In genomic region chr14:89303452-89304435, GRCh38 we compare ENCODE assay signal across 9 cellular contexts.
A peak's percentile ranks its signal among the peaks of the same experiment; 100 is the strongest.
DNase-seq lines count a peak whose midpoint lies in the region; FAIRE-seq and TF ChIP-seq lines count a peak whose summit lies in the region.
"Had no signal": no experiment of that assay in that cellular context is flagged by ENCODE, and none has a peak within 500 bp of the region (broad histone marks: within the 10 kb centered on the region; RNA-seq: fewer than 3 reads in every experiment).

No MANE protein-coding gene starts in this region.

- peak overlapping the region; percentile 11 for H2BK120ac ChIP-seq in H1 (replicated peaks; ENCODE audit: low read depth, low read length)

- H2BK15ac ChIP-seq in H1 (ENCODE audit: low read length): no peak overlapping the region

- WGBS in H1 (ENCODE audit: extremely low coverage in 1 of 2, insufficient coverage in 1 of 2, insufficient read length in 1 of 2, insufficient replicate concordance in 2 of 2, low coverage in 1 of 2, low lambda C conversion rate in 2 of 2, missing lambda C conversion rate in 1 of 2), 2 experiments: 71% methylated on average over 14 of the region's 14 CpGs; no CpG with 5 or more reads in 1 of the 2 experiments

- no peak for FAIRE-seq in H1 (lab: Jason Lieb, UNC)
- FAIRE-seq: A204.1 had no signal

- H3K9ac ChIP-seq in Karpas-422 (ENCODE audit: low read length): peak overlapping the region; percentile 38
- H3K9ac ChIP-seq in H1 (replicated peaks in 1 of 4; ENCODE audit: extremely low read depth in 1 of 4, low read depth in 3 of 4, low read length in 3 of 4): no peak overlapping the region

- H4K8ac ChIP-seq in H1 (ENCODE audit: extremely low read depth, insufficient read depth, low read length): no peak overlapping the region

- H3K36me3 ChIP-seq in Karpas-422 (ENCODE audit: insufficient read depth, low read length) (no peaks in the 10 kb centered on the region), H1 (ENCODE audit: control insufficient read depth in 2 of 4, insufficient read depth in 4 of 4, low read length in 3 of 4) (peaks cover 0 to 8% (median 4%) of the 10 kb centered on the region in 4 experiments; a peak in 3 of 8 replicates), tibial artery (no peaks in the 10 kb centered on the region)

- H3K4me3 ChIP-seq in Karpas-422 (ENCODE audit: low read length): peak overlapping the region; percentile 55
- no peak overlapping the region for H3K4me3 ChIP-seq in H1 (ENCODE audit: extremely low read depth in 1 of 4, insufficient read depth in 2 of 4, low read depth in 3 of 4, low read length in 4 of 4)
- H3K4me3 ChIP-seq in tibial artery: peak overlapping the region; percentile 18 to 21

- no peaks in the 10 kb centered on the region for H3K9me2 ChIP-seq in Karpas-422 (replicated peaks; ENCODE audit: insufficient read depth, low read length)

- intact Hi-C loops in tibial artery (cut with DNase I; ENCODE audit: low total_unique reads): loop anchor here (5.0 to 10.0 kb wide), 2 partner anchors 69 to 114 kb away; partner anchors contain the start of gene FOXN3

- no peaks in the 10 kb centered on the region for H3K27me3 ChIP-seq in Karpas-422 (ENCODE audit: low read length)
- no peaks in the 10 kb centered on the region for H3K27me3 ChIP-seq in H1 (replicated peaks in 1 of 4; ENCODE audit: control insufficient read depth in 3 of 4, extremely low read depth in 1 of 4, insufficient read depth in 3 of 4, low read length in 3 of 4)
- H3K27me3 ChIP-seq in tibial artery: no peaks in the 10 kb centered on the region

- TF ChIP-seq POLR2A in H1 (IDR thresholded peaks at IDR 0.05; ENCODE audit: control extremely low read depth in 1 of 2, low read depth in 2 of 2, low read length in 2 of 2): no peak

- H3K56ac ChIP-seq in H1 (replicated peaks; ENCODE audit: insufficient read length, low read depth, low read length): no peak overlapping the region

- H4K91ac ChIP-seq in H1 (replicated peaks; ENCODE audit: insufficient read length, low read length): peak overlapping the region; percentile 46

- TF ChIP-seq CTCF in H1 (IDR thresholded peaks at IDR 0.05; ENCODE audit: control extremely low read depth in 1 of 3, insufficient read depth in 1 of 3, low read depth in 1 of 3, low read length in 3 of 3) (no peak), tibial artery (IDR thresholded peaks at IDR 0.05) (no peak)

- H3K14ac ChIP-seq in H1 (ENCODE audit: insufficient read length): no peak overlapping the region

- H2BK12ac ChIP-seq in H1 (ENCODE audit: low read depth, low read length): no peak overlapping the region

- H2AFZ ChIP-seq in Karpas-422 (ENCODE audit: low read length) (peak overlapping the region; percentile 15), H1 (ENCODE audit: low read length) (no peak overlapping the region)

- in situ Hi-C loops in SK-MEL-5 (cut with HindIII; ENCODE audit: low pct_unique_long_range_greater_than_20kb, low sequenced_read_pairs): no loop called here

- no peaks in the 10 kb centered on the region; the same call in 1 of the 2 replicates for H3K23me2 ChIP-seq in H1 (ENCODE audit: low read depth, low read length)

- CTCF ChIA-PET in H1 (lab: Charles Lee; ENCODE audit: partially characterized antibody): interaction anchor here (0.5 to 2.3 kb wide), 4 partner anchors 35 to 96 kb away, joined by 3 to 8 read pairs (median 3); no protein-coding TSS in a partner anchor

- H4K20me1 ChIP-seq in Karpas-422 (ENCODE audit: insufficient read depth, low read depth, low read length) (no peaks in the 10 kb centered on the region; the same call in 1 of the 2 replicates), H1 (replicated peaks in 1 of 2; ENCODE audit: control insufficient read depth in 1 of 2, insufficient read depth in 2 of 2, low read length in 2 of 2) (no peaks in the 10 kb centered on the region)

- peak; percentile 49 to 75 for DNase-seq in NCI-H2081 (lab: John Stamatoyannopoulos, UW)
- DNase-seq in NCI-H2081 treated with DMSO at 0.1 percent for 48 hours (lab: John Stamatoyannopoulos, UW): no peak
- DNase-seq in H4 (ENCODE audit: low spot score): peak; percentile 83
- peak; percentile 92 for DNase-seq in Karpas-422
- peak; percentile 11 for DNase-seq in SK-MEL-5 (ENCODE audit: low read depth, low spot score)
- DNase-seq in H1 (ENCODE audit: low read depth in 1 of 2, low spot score in 2 of 2): no peak
- DNase-seq in mesenteric fat pad (ENCODE audit: low spot score): peak; percentile 59
- DNase-seq in tibial artery: peak; percentile 76 to 87

- H3K79me1 ChIP-seq in H1 (ENCODE audit: low read depth, low read length): peaks cover 5% of the 10 kb centered on the region; the same call in 1 of the 2 replicates

- H2AK5ac ChIP-seq in H1 (ENCODE audit: low read depth, low read length): 0 out of 2 replicates have a peak overlapping the region, but pooled peaks have one; percentile 79

- H3K4ac ChIP-seq in H1 (replicated peaks; ENCODE audit: insufficient read length, low read depth, low read length): no peak overlapping the region

- no peak for TF ChIP-seq EP300 in H1 (IDR thresholded peaks at IDR 0.05; ENCODE audit: borderline replicate concordance in 1 of 2, low read depth in 2 of 2, low read length in 2 of 2)

- no peak overlapping the region for H2BK5ac ChIP-seq in H1 (ENCODE audit: low read depth, low read length)

- H2BK20ac ChIP-seq in H1 (ENCODE audit: low read length): no peak overlapping the region

- H3K79me2 ChIP-seq in Karpas-422 (ENCODE audit: low read length): no peaks in the 10 kb centered on the region
- H3K79me2 ChIP-seq in H1 (ENCODE audit: control insufficient read depth in 1 of 2, insufficient read depth in 2 of 2, low read length in 2 of 2): peaks cover 0 to 85% of the 10 kb centered on the region in 2 experiments; a peak in 3 of 4 replicates

- peak overlapping the region; percentile 83 for H3K4me2 ChIP-seq in Karpas-422 (ENCODE audit: low read depth, low read length, poor library complexity, severe bottlenecking)
- H3K4me2 ChIP-seq in H1 (ENCODE audit: insufficient read depth in 1 of 2, low read depth in 2 of 2, low read length in 2 of 2): no peak overlapping the region

- no peaks in the 10 kb centered on the region for H3K9me3 ChIP-seq in Karpas-422 (ENCODE audit: low read length)
- no peaks in the 10 kb centered on the region for H3K9me3 ChIP-seq in H1 (ENCODE audit: insufficient read depth in 2 of 2, low read depth in 1 of 2, low read length in 1 of 2)
- no peaks in the 10 kb centered on the region for H3K9me3 ChIP-seq in tibial artery

- H3K27ac ChIP-seq in Karpas-422 (ENCODE audit: low read length) (peak overlapping the region; percentile 19; the same call in 1 of the 2 replicates), H1 (ENCODE audit: low read depth, low read length) (no peak overlapping the region), tibial artery (peak overlapping the region; percentile 86 to 87)

- H3K18ac ChIP-seq in H1 (ENCODE audit: extremely low read depth, low read length): 0 out of 2 replicates have a peak overlapping the region, but pooled peaks have one; percentile 10

- TF ChIP-seq RAD21 in H1 (IDR thresholded peaks at IDR 0.05 in 1 of 2, conservative IDR thresholded peaks at IDR 0.05 in 1 of 2; ENCODE audit: low read depth in 2 of 2, low read length in 2 of 2): no peak

- H3K4me1 ChIP-seq in Karpas-422 (ENCODE audit: low read length) (peaks cover 44% of the 10 kb centered on the region), H1 (replicated peaks in 1 of 4; ENCODE audit: control insufficient read depth in 3 of 4, insufficient read depth in 4 of 4, low read length in 3 of 4) (peaks cover 9 to 30% (median 24%) of the 10 kb centered on the region in 4 experiments), tibial artery (peaks cover 14 to 55% (median 25%) of the 10 kb centered on the region in 4 donors)

- no peak overlapping the region for H4K5ac ChIP-seq in H1 (ENCODE audit: insufficient read length, low read depth, low read length)

- POLR2A ChIA-PET in H1 (lab: Charles Lee; ENCODE audit: partially characterized antibody): interaction anchor here (1.6 to 2.1 kb wide), 3 partner anchors 10 to 13 kb away, joined by 3 to 9 read pairs (median 5); no protein-coding TSS in a partner anchor

- H3K23ac ChIP-seq in H1 (ENCODE audit: insufficient read length): no peak overlapping the region

TF ChIP-seq in H1, 55 proteins besides CTCF, POLR2A, EP300 and RAD21:
- TF ChIP-seq HDAC6 (IDR thresholded peaks at IDR 0.05; ENCODE audit: low read depth, low read length) (no peak), JUND (IDR thresholded peaks at IDR 0.05; ENCODE audit: low read length) (0 out of 2 replicates have a peak, but pooled peaks have one; percentile 24), RNF2 (IDR thresholded peaks at IDR 0.05; ENCODE audit: borderline replicate concordance, low read depth, low read length, missing control alignments, poor library complexity, severe bottlenecking) (no peak)

Comparison
In these comparisons a context has a peak if more than half of its experiments do, and no peak if none do; other contexts are left out.
1. DNase-seq: peak in NCI-H2081 (2 of 2), H4 (single experiment), Karpas-422 (single experiment), SK-MEL-5 (single experiment), mesenteric fat pad (single experiment) and tibial artery (2 of 2); none in NCI-H2081 treated with DMSO at 0.1 percent for 48 hours (single experiment) and H1 (0 of 2).
2. H3K4me3 ChIP-seq: peak in Karpas-422 (single experiment) and tibial artery (2 of 2); none in H1 (0 of 4).